ENCODE assay signal across 1 cellular context in the genomic region with DNA sequence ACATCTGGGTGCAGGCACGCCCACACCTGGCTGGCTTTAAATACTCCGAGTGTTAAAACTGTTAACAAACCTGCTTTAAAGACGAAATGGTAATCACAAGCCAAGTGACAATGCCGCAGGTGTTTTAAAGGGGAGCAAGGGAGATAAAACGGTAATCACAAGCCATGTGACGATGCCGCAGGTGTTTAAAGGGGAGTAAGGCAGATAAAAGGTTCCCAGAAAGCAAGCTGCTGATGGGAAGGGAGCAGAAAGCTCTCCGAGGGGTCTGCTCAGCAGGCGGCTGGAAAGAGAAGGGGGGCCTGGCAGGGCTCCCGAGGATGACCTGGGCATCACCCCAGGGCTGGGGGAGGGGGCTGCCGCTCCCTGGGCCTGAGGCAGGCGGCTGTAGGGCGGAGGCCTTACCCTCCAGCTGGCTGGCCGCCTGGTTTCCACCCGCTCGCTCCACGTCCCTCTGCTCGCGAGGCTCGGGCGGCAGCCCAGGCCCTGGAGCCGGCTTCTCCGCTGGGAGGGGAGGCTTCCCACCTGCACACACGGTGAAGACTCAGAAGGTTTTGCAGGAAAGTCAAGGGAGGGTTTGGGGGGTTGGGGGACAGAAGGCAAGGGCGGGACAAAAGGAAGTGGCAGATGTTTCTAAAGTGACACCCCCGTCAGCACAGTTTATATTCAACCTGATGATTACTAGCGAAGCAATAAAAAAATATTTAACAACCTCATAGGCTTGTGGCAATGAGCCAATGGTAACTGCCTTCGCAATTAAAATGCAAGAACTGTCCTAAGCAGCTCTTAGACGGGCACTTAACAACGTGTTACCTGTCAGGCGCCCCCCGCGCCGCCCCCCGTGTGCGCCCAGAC.
TF ChIP-seq lines count a peak whose summit lies in the region.

No MANE protein-coding gene starts in this region.

TF ChIP-seq in GM23338, 12 proteins besides CTCF, POLR2A, EP300 and RAD21 (continued from another document):
- TF ChIP-seq, protein P1, sequence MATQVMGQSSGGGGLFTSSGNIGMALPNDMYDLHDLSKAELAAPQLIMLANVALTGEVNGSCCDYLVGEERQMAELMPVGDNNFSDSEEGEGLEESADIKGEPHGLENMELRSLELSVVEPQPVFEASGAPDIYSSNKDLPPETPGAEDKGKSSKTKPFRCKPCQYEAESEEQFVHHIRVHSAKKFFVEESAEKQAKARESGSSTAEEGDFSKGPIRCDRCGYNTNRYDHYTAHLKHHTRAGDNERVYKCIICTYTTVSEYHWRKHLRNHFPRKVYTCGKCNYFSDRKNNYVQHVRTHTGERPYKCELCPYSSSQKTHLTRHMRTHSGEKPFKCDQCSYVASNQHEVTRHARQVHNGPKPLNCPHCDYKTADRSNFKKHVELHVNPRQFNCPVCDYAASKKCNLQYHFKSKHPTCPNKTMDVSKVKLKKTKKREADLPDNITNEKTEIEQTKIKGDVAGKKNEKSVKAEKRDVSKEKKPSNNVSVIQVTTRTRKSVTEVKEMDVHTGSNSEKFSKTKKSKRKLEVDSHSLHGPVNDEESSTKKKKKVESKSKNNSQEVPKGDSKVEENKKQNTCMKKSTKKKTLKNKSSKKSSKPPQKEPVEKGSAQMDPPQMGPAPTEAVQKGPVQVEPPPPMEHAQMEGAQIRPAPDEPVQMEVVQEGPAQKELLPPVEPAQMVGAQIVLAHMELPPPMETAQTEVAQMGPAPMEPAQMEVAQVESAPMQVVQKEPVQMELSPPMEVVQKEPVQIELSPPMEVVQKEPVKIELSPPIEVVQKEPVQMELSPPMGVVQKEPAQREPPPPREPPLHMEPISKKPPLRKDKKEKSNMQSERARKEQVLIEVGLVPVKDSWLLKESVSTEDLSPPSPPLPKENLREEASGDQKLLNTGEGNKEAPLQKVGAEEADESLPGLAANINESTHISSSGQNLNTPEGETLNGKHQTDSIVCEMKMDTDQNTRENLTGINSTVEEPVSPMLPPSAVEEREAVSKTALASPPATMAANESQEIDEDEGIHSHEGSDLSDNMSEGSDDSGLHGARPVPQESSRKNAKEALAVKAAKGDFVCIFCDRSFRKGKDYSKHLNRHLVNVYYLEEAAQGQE (IDR thresholded peaks at IDR 0.05; ENCODE audit: unreplicated experiment): no peak
- TF ChIP-seq, protein P2, sequence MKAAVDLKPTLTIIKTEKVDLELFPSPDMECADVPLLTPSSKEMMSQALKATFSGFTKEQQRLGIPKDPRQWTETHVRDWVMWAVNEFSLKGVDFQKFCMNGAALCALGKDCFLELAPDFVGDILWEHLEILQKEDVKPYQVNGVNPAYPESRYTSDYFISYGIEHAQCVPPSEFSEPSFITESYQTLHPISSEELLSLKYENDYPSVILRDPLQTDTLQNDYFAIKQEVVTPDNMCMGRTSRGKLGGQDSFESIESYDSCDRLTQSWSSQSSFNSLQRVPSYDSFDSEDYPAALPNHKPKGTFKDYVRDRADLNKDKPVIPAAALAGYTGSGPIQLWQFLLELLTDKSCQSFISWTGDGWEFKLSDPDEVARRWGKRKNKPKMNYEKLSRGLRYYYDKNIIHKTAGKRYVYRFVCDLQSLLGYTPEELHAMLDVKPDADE (IDR thresholded peaks at IDR 0.05): no peak
- TF ChIP-seq ZNF114 (CRISPR knock-in tag; IDR thresholded peaks at IDR 0.05) (no peak), EZH2phosphoT487 (IDR thresholded peaks at IDR 0.05; ENCODE audit: unreplicated experiment) (no peak), STAT1 (IDR thresholded peaks at IDR 0.05; ENCODE audit: unreplicated experiment) (no peak), JUNB (IDR thresholded peaks at IDR 0.05; ENCODE audit: unreplicated experiment) (no peak), EZH2 (IDR thresholded peaks at IDR 0.05; ENCODE audit: low read depth, unreplicated experiment) (no peak), NANOG (IDR thresholded peaks at IDR 0.05; ENCODE audit: borderline replicate concordance) (no peak), CREB1 (CRISPR knock-in tag; IDR thresholded peaks at IDR 0.05; ENCODE audit: low read depth) (no peak)
- TF ChIP-seq, protein P3, sequence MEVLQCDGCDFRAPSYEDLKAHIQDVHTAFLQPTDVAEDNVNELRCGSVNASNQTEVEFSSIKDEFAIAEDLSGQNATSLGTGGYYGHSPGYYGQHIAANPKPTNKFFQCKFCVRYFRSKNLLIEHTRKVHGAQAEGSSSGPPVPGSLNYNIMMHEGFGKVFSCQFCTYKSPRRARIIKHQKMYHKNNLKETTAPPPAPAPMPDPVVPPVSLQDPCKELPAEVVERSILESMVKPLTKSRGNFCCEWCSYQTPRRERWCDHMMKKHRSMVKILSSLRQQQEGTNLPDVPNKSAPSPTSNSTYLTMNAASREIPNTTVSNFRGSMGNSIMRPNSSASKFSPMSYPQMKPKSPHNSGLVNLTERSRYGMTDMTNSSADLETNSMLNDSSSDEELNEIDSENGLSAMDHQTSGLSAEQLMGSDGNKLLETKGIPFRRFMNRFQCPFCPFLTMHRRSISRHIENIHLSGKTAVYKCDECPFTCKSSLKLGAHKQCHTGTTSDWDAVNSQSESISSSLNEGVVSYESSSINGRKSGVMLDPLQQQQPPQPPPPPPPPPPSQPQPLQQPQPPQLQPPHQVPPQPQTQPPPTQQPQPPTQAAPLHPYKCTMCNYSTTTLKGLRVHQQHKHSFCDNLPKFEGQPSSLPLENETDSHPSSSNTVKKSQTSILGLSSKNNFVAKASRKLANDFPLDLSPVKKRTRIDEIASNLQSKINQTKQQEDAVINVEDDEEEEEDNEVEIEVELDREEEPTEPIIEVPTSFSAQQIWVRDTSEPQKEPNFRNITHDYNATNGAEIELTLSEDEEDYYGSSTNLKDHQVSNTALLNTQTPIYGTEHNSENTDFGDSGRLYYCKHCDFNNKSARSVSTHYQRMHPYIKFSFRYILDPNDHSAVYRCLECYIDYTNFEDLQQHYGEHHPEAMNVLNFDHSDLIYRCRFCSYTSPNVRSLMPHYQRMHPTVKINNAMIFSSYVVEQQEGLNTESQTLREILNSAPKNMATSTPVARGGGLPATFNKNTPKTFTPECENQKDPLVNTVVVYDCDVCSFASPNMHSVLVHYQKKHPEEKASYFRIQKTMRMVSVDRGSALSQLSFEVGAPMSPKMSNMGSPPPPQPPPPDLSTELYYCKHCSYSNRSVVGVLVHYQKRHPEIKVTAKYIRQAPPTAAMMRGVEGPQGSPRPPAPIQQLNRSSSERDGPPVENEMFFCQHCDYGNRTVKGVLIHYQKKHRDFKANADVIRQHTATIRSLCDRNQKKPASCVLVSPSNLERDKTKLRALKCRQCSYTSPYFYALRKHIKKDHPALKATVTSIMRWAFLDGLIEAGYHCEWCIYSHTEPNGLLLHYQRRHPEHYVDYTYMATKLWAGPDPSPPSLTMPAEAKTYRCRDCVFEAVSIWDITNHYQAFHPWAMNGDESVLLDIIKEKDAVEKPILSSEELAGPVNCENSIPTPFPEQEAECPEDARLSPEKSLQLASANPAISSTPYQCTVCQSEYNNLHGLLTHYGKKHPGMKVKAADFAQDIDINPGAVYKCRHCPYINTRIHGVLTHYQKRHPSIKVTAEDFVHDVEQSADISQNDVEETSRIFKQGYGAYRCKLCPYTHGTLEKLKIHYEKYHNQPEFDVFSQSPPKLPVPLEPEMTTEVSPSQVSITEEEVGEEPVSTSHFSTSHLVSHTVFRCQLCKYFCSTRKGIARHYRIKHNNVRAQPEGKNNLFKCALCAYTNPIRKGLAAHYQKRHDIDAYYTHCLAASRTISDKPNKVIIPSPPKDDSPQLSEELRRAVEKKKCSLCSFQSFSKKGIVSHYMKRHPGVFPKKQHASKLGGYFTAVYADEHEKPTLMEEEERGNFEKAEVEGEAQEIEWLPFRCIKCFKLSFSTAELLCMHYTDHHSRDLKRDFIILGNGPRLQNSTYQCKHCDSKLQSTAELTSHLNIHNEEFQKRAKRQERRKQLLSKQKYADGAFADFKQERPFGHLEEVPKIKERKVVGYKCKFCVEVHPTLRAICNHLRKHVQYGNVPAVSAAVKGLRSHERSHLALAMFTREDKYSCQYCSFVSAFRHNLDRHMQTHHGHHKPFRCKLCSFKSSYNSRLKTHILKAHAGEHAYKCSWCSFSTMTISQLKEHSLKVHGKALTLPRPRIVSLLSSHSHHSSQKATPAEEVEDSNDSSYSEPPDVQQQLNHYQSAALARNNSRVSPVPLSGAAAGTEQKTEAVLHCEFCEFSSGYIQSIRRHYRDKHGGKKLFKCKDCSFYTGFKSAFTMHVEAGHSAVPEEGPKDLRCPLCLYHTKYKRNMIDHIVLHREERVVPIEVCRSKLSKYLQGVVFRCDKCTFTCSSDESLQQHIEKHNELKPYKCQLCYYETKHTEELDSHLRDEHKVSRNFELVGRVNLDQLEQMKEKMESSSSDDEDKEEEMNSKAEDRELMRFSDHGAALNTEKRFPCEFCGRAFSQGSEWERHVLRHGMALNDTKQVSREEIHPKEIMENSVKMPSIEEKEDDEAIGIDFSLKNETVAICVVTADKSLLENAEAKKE (CRISPR knock-in tag; IDR thresholded peaks at IDR 0.05): no peak
